ENCODE assay signal across 1 cellular context in the genomic region with DNA sequence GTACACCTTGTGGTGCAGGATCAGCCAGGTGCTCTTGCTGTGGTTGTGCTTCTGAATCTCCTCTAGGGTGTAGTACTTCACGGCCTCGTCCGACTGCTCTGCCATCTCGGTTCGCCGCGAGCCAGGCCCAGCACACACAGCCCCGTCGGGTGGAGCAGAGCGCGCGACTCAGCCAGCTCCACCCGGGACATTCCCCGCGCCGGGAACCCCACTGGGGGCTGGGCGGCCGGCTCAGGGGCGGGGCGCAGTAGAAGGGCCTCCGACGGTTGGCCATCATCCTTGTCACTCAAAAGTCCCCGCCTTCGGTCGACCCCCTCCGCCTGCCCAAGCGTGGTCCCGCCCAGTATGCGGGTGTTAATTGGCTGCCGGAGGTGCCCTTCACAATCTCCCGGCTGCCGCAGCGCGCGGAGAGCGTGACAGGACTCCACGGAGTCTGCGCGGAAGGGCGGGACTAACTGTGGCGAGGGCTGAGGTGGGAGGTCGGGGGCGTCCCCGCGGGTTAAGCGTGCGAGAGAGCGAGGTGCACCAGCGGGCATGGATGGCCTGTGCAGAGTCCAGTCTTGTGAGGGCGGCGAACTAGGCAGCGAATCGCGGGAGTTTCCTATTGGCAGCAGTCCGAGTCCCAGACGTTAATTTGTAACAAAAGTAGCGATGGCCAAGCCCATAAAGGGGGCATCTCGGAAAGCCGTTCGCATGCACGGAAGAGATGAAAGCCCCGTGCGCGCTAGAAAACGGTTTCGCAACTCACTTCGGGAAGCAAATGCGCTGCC.
TF ChIP-seq lines count a peak whose summit lies in the region.

Gene CYB5A, minus strand, starts transcription at position 193 of the 770 bp plus-strand sequence. Its CDS starts 88 bp downstream, at position 105.

TF ChIP-seq in HepG2, 621 proteins besides CTCF, POLR2A, EP300 and RAD21 (continued from another document and continues in another):
- no peak for TF ChIP-seq ZIK1 (CRISPR knock-in tag; IDR thresholded peaks at IDR 0.05; ENCODE audit: borderline replicate concordance, low read depth)
- no peak for TF ChIP-seq NCOA5 (CRISPR knock-in tag; IDR thresholded peaks at IDR 0.05)
- no peak for TF ChIP-seq ZUFSP (CRISPR knock-in tag; IDR thresholded peaks at IDR 0.05; ENCODE audit: borderline replicate concordance)
- no peak; the same call in 1 of the 2 replicates for TF ChIP-seq BRD4 (CRISPR knock-in tag; IDR thresholded peaks at IDR 0.05)
- TF ChIP-seq ZBTB20 (CRISPR knock-in tag; IDR thresholded peaks at IDR 0.05; ENCODE audit: borderline replicate concordance, low read depth), result peak; percentile 15; the same call in 1 of the 2 replicates
- TF ChIP-seq ZC3H4 (CRISPR knock-in tag; IDR thresholded peaks at IDR 0.05; ENCODE audit: borderline replicate concordance), result no peak
- TF ChIP-seq, protein P1, sequence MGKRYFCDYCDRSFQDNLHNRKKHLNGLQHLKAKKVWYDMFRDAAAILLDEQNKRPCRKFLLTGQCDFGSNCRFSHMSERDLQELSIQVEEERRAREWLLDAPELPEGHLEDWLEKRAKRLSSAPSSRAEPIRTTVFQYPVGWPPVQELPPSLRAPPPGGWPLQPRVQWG (CRISPR knock-in tag; IDR thresholded peaks at IDR 0.05; ENCODE audit: borderline replicate concordance, low read depth), result 0 out of 2 replicates have a peak, but pooled peaks have one; percentile 8
- 0 out of 2 replicates have a peak, but pooled peaks have one; percentile 13 for TF ChIP-seq ZBTB42 (CRISPR knock-in tag; IDR thresholded peaks at IDR 0.05)
- peak; percentile 82 for TF ChIP-seq ZNF556 (CRISPR knock-in tag; IDR thresholded peaks at IDR 0.05; ENCODE audit: borderline replicate concordance)
- no peak for TF ChIP-seq NBN (conservative IDR thresholded peaks at IDR 0.05)
- TF ChIP-seq SALL1 (CRISPR knock-in tag; IDR thresholded peaks at IDR 0.05), result peak; percentile 88
- TF ChIP-seq ZMYM4 (CRISPR knock-in tag; IDR thresholded peaks at IDR 0.05), result peak; percentile 98
- TF ChIP-seq CHCHD3 (CRISPR knock-in tag; IDR thresholded peaks at IDR 0.05), result no peak
- TF ChIP-seq MEIS2 (CRISPR knock-in tag; IDR thresholded peaks at IDR 0.05), result no peak; the same call in none of the 2 replicates
- peak; percentile 87; the same call in 1 of the 2 replicates for TF ChIP-seq GMEB1 (CRISPR knock-in tag; IDR thresholded peaks at IDR 0.05; ENCODE audit: borderline replicate concordance)
- no peak for TF ChIP-seq ZFP36 (IDR thresholded peaks at IDR 0.05; ENCODE audit: borderline replicate concordance, low read depth, low read length, partially characterized antibody)
- TF ChIP-seq ZNF761 (CRISPR knock-in tag; conservative IDR thresholded peaks at IDR 0.05), result no peak
- TF ChIP-seq RXRB (CRISPR knock-in tag; IDR thresholded peaks at IDR 0.05; ENCODE audit: borderline replicate concordance), result peak; percentile 83
- TF ChIP-seq PBX3 (CRISPR knock-in tag; IDR thresholded peaks at IDR 0.05; ENCODE audit: borderline replicate concordance), result peak; percentile 93
- peak; percentile 69; the same call in 1 of the 2 replicates for TF ChIP-seq MNT (IDR thresholded peaks at IDR 0.05)
- TF ChIP-seq, protein P2, sequence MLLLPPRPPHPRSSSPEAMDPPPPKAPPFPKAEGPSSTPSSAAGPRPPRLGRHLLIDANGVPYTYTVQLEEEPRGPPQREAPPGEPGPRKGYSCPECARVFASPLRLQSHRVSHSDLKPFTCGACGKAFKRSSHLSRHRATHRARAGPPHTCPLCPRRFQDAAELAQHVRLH (CRISPR knock-in tag; IDR thresholded peaks at IDR 0.05; ENCODE audit: borderline replicate concordance, low read depth), result no peak
- TF ChIP-seq, protein P3, sequence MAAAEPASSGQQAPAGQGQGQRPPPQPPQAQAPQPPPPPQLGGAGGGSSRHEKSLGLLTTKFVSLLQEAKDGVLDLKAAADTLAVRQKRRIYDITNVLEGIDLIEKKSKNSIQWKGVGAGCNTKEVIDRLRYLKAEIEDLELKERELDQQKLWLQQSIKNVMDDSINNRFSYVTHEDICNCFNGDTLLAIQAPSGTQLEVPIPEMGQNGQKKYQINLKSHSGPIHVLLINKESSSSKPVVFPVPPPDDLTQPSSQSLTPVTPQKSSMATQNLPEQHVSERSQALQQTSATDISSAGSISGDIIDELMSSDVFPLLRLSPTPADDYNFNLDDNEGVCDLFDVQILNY (CRISPR knock-in tag; conservative IDR thresholded peaks at IDR 0.05), result 0 out of 2 replicates have a peak, but pooled peaks have one; percentile 19
- peak; percentile 59; the same call in 1 of the 2 replicates for TF ChIP-seq ZSCAN5A (CRISPR knock-in tag; IDR thresholded peaks at IDR 0.05; ENCODE audit: borderline replicate concordance)
- TF ChIP-seq REPIN1 (CRISPR knock-in tag; IDR thresholded peaks at IDR 0.05; ENCODE audit: borderline replicate concordance, low read depth), result no peak; the same call in 1 of the 2 replicates
- peak; percentile 86 for TF ChIP-seq NCOR1 (IDR thresholded peaks at IDR 0.05; ENCODE audit: borderline replicate concordance, low read length)
- TF ChIP-seq, protein P4, sequence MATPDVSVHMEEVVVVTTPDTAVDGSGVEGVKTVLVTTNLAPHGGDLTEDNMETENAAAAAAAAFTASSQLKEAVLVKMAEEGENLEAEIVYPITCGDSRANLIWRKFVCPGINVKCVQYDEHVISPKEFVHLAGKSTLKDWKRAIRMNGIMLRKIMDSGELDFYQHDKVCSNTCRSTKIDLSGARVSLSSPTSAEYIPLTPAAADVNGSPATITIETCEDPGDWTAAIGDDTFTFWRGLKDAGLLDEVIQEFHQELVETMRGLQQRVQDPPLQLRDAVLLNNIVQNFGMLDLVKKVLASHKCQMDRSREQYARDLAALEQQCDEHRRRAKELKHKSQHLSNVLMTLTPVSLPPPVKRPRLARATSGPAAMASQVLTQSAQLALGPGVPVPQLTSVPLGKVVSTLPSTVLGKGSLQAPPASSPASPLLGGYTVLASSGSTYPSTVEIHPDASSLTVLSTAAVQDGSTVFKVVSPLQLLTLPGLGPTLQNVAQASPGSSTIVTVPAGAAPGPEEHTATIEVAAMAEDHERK (CRISPR knock-in tag; IDR thresholded peaks at IDR 0.05; ENCODE audit: low read depth), result no peak
- peak; percentile 69 for TF ChIP-seq MEIS1 (CRISPR knock-in tag; IDR thresholded peaks at IDR 0.05; ENCODE audit: borderline replicate concordance)
- peak; percentile 60; the same call in 1 of the 2 replicates for TF ChIP-seq ZNF292 (CRISPR knock-in tag; IDR thresholded peaks at IDR 0.05; ENCODE audit: borderline replicate concordance, low read depth)
- TF ChIP-seq ZMYM3 (CRISPR knock-in tag; IDR thresholded peaks at IDR 0.05), result no peak
- 0 out of 2 replicates have a peak, but pooled peaks have one; percentile 17 for TF ChIP-seq NRL (CRISPR knock-in tag; IDR thresholded peaks at IDR 0.05; ENCODE audit: borderline replicate concordance)
- no peak for TF ChIP-seq ETV5 (CRISPR knock-in tag; IDR thresholded peaks at IDR 0.05; ENCODE audit: borderline replicate concordance)
- TF ChIP-seq MIXL1 (CRISPR knock-in tag; IDR thresholded peaks at IDR 0.05), result peak; percentile 90
- peak; percentile 80 for TF ChIP-seq HNRNPLL (IDR thresholded peaks at IDR 0.05; ENCODE audit: low read depth, low read length, poor library complexity, severe bottlenecking)
- TF ChIP-seq TRAFD1 (CRISPR knock-in tag; IDR thresholded peaks at IDR 0.05; ENCODE audit: borderline replicate concordance), result no peak
- TF ChIP-seq ATRX (CRISPR knock-in tag; IDR thresholded peaks at IDR 0.05; ENCODE audit: borderline replicate concordance), result no peak
- no peak for TF ChIP-seq ZNF101 (CRISPR knock-in tag; IDR thresholded peaks at IDR 0.05; ENCODE audit: borderline replicate concordance, low read depth)
- TF ChIP-seq ZNF777 (CRISPR knock-in tag; IDR thresholded peaks at IDR 0.05), result 0 out of 2 replicates have a peak, but pooled peaks have one; percentile 46
- TF ChIP-seq SATB2 (CRISPR knock-in tag; IDR thresholded peaks at IDR 0.05), result no peak
- TF ChIP-seq TMF1 (CRISPR knock-in tag; IDR thresholded peaks at IDR 0.05; ENCODE audit: low read depth), result no peak
- TF ChIP-seq KDM5B (CRISPR knock-in tag; IDR thresholded peaks at IDR 0.05; ENCODE audit: borderline replicate concordance), result no peak
- TF ChIP-seq ZNF883 (CRISPR knock-in tag; IDR thresholded peaks at IDR 0.05; ENCODE audit: not compliant biosample characterization), result no peak
- no peak for TF ChIP-seq TP53 (CRISPR knock-in tag; conservative IDR thresholded peaks at IDR 0.05)
- TF ChIP-seq TOPORS (CRISPR knock-in tag; IDR thresholded peaks at IDR 0.05), result no peak; the same call in none of the 2 replicates
- TF ChIP-seq GATA4 (IDR thresholded peaks at IDR 0.05; ENCODE audit: borderline replicate concordance, low read depth), result no peak; the same call in 1 of the 2 replicates
- peak; percentile 56; the same call in 1 of the 2 replicates for TF ChIP-seq FOXK1 (CRISPR knock-in tag; IDR thresholded peaks at IDR 0.05; ENCODE audit: borderline replicate concordance, low read depth)
- TF ChIP-seq HMGA1 (CRISPR knock-in tag; conservative IDR thresholded peaks at IDR 0.05), result no peak
- no peak for TF ChIP-seq PREB (CRISPR knock-in tag; IDR thresholded peaks at IDR 0.05)
- TF ChIP-seq CCDC6 (CRISPR knock-in tag; IDR thresholded peaks at IDR 0.05), result 0 out of 2 replicates have a peak, but pooled peaks have one; percentile 63
- 0 out of 2 replicates have a peak, but pooled peaks have one; percentile 22 for TF ChIP-seq ZNF652 (CRISPR knock-in tag; IDR thresholded peaks at IDR 0.05; ENCODE audit: borderline replicate concordance, low read depth)
